14 cellular contexts compared by ENCODE assay signal in genomic region chr16:49961087-49961486, GRCh38.
DNase-seq lines count a peak whose midpoint lies in the region; ATAC-seq, FAIRE-seq and TF ChIP-seq lines count a peak whose summit lies in the region.
"Had no signal": no experiment of that assay in that cellular context is flagged by ENCODE, and none has a peak within 500 bp of the region (broad histone marks: within the 10 kb centered on the region; RNA-seq: fewer than 3 reads in every experiment).

No MANE protein-coding gene starts in this region.

- H3K36me3 ChIP-seq in pancreas, result no peaks in the 10 kb centered on the region
- H3K36me3 ChIP-seq: SJCRH30, vagina had no signal

- intact Hi-C loops in pancreas (cut with DNase I), result no loop called here

- TF ChIP-seq CTCF in choroid plexus epithelial cell (conservative IDR thresholded peaks at IDR 0.05; ENCODE audit: low read depth, low read length) (no peak), pancreas (IDR thresholded peaks at IDR 0.05) (no peak)

- H3K4me3 ChIP-seq in choroid plexus epithelial cell (ENCODE audit: low read depth, low read length) (no peak overlapping the region), pancreas (no peak overlapping the region)
- H3K4me3 ChIP-seq: SJCRH30, vagina had no signal

- ATAC-seq in pancreas (peak in 3 of 4 donors; percentile 18 to 66 (median 36)), HG03135 (IDR thresholded peaks at IDR 0.05; ENCODE audit: unreplicated experiment) (no peak), SK-N-SH treated with all-trans-retinoic acid at 6 μM for 48 hours (no peak), HG03457 (IDR thresholded peaks at IDR 0.05; ENCODE audit: unreplicated experiment) (no peak)
- ATAC-seq: activated CD4-positive, alpha-beta T cell treated with anti-CD3 and anti-CD28 coated beads for 36 hours; stimulated activated naive B cell treated with anti-CD40 and anti-IgM and Interleukin-4, amounts not matched to agents 10 μg/mL and 1 μg/mL and 100 μg/mL, for 72 hours had no signal

- WGBS in pancreas, 2 donors, result 23 to 24% methylated on average over 3 of the region's 3 CpGs

- H3K4me1 ChIP-seq in pancreas, result peaks cover 0 to 10% (median 0%) of the 10 kb centered on the region in 3 donors
- H3K4me1 ChIP-seq: SJCRH30, vagina had no signal

- no peaks in the 10 kb centered on the region for H3K9me3 ChIP-seq in pancreas
- H3K9me3 ChIP-seq: SJCRH30, vagina had no signal

- DNase-seq in GM04504 (ENCODE audit: low read depth) (peak; percentile 16), NCI-H748 (lab: John Stamatoyannopoulos, UW; ENCODE audit: unreplicated experiment) (peak; percentile 29), choroid plexus epithelial cell (ENCODE audit: low read depth) (peak; percentile 48), pancreas (no peak), COLO829 (ENCODE audit: low spot score) (no peak)
- DNase-seq: activated CD4-positive, alpha-beta T cell treated with anti-CD3 and anti-CD28 coated beads for 36 hours; NCI-H2081 treated with DMSO at 0.1 percent for 48 hours; SJCRH30; stimulated activated naive B cell treated with anti-CD40 and anti-IgM and Interleukin-4, amounts not matched to agents 10 μg/mL and 1 μg/mL and 100 μg/mL, for 72 hours had no signal

- no peak overlapping the region for H3K27ac ChIP-seq in pancreas
- H3K27ac ChIP-seq: SJCRH30, vagina had no signal

- no peaks in the 10 kb centered on the region for H3K27me3 ChIP-seq in pancreas
- H3K27me3 ChIP-seq: vagina had no signal

- FAIRE-seq in pancreas (lab: Jason Lieb, UNC), result no peak
- FAIRE-seq: islet of Langerhans had no signal

TF ChIP-seq in SK-N-SH treated with all-trans-retinoic acid at 6 μM for 48 hours, 23 proteins besides CTCF, POLR2A, EP300 and RAD21:
- TF ChIP-seq ARNTL (CRISPR knock-in tag; IDR thresholded peaks at IDR 0.05; ENCODE audit: borderline replicate concordance, low read depth) (no peak), CREB5 (CRISPR knock-in tag; IDR thresholded peaks at IDR 0.05; ENCODE audit: low read depth) (no peak), PATZ1 (CRISPR knock-in tag; IDR thresholded peaks at IDR 0.05; ENCODE audit: borderline replicate concordance) (no peak), ZFP3 (CRISPR knock-in tag; IDR thresholded peaks at IDR 0.05) (no peak)
TF ChIP-seq in SK-N-SH treated with all-trans-retinoic acid at 6 μM for 48 hours: peak in this region for 0.

Comparison
In these comparisons a context has a peak if more than half of its experiments do, and no peak if none do; other contexts are left out.
1. DNase-seq: peak in GM04504 (single experiment), NCI-H748 (single experiment) and choroid plexus epithelial cell (single experiment); none in pancreas (0 of 6) and COLO829 (single experiment).
2. ATAC-seq: peak in pancreas (3 of 4); none in HG03135 (single experiment), SK-N-SH treated with all-trans-retinoic acid at 6 μM for 48 hours (single experiment) and HG03457 (single experiment).